13 cellular contexts compared by ENCODE assay signal in genomic region chr3:131231710-131232348, GRCh38.
DNase-seq lines count a peak whose midpoint lies in the region; ATAC-seq and TF ChIP-seq lines count a peak whose summit lies in the region.
"Had no signal": no experiment of that assay in that cellular context is flagged by ENCODE, and none has a peak within 500 bp of the region (broad histone marks: within the 10 kb centered on the region; RNA-seq: fewer than 3 reads in every experiment).

No MANE protein-coding gene starts in this region.

- H2BK120ac ChIP-seq in H9 (ENCODE audit: low read depth, low read length, poor library complexity, severe bottlenecking) = no peak overlapping the region

- no peak overlapping the region for H3K18ac ChIP-seq in H9 (ENCODE audit: insufficient read length, low read depth, low read length)

- no peak overlapping the region for H3K4ac ChIP-seq in H9 (ENCODE audit: low read depth, low read length)

- no peak for TF ChIP-seq POLR2A in uterus (IDR thresholded peaks at IDR 0.05)

- H2AFZ ChIP-seq in H9 (ENCODE audit: low read length) (no peak overlapping the region), PC-3 (ENCODE audit: low read length) (no peak overlapping the region), fibroblast of lung (ENCODE audit: low read length) (no peak overlapping the region)

- H4K91ac ChIP-seq in H9 (ENCODE audit: insufficient read length, low read depth, low read length) = no peak overlapping the region

- no peak overlapping the region for H2BK5ac ChIP-seq in H9 (ENCODE audit: insufficient read length, low read length)

- H4K20me1 ChIP-seq in BLaER1 treated with 17β-estradiol and CSF1 and Interleukin-3, amounts not matched to agents 10 nM and 100 nM = no peaks in the 10 kb centered on the region
- H4K20me1 ChIP-seq in H9 (ENCODE audit: control insufficient read depth, insufficient read depth, insufficient read length) (no peaks in the 10 kb centered on the region), PC-3 (ENCODE audit: low read length) (no peaks in the 10 kb centered on the region), fibroblast of lung (ENCODE audit: control insufficient read depth, extremely low read depth, insufficient read depth, low read length) (no peaks in the 10 kb centered on the region)

- no TSS peak for BruUV-seq in PC-3 (replicated peaks; lab: Mats Ljungman, UMichigan)

- no peak overlapping the region for H2BK15ac ChIP-seq in H9 (ENCODE audit: low read depth, low read length)

- no peak overlapping the region for H3K9ac ChIP-seq in BLaER1 treated with 17β-estradiol and CSF1 and Interleukin-3, amounts not matched to agents 10 nM and 100 nM
- H3K9ac ChIP-seq in H9 (ENCODE audit: extremely low read depth, insufficient read length, low read length) (no peak overlapping the region), PC-3 (ENCODE audit: low read length) (no peak overlapping the region), fibroblast of lung (ENCODE audit: insufficient read depth, low read length) (no peak overlapping the region)

- H3K4me3 ChIP-seq in BLaER1 treated with 17β-estradiol and CSF1 and Interleukin-3, amounts not matched to agents 10 nM and 100 nM = no peak overlapping the region
- H3K4me3 ChIP-seq in PC-3 (ENCODE audit: low read length) (no peak overlapping the region), fibroblast of lung (replicated peaks in 1 of 4; ENCODE audit: control extremely low read depth in 1 of 4, insufficient read depth in 1 of 4, low read depth in 3 of 4, low read length in 4 of 4) (no peak overlapping the region), uterus (no peak overlapping the region)
- H3K4me3 ChIP-seq: smooth muscle cell had no signal

- H3K9me3 ChIP-seq in BLaER1 treated with 17β-estradiol and CSF1 and Interleukin-3, amounts not matched to agents 10 nM and 100 nM (replicated peaks in 1 of 11) = no peaks in the 10 kb centered on the region
- no peaks in the 10 kb centered on the region for H3K9me3 ChIP-seq in H9 (ENCODE audit: control insufficient read depth, low read depth, low read length)
- no peaks in the 10 kb centered on the region for H3K9me3 ChIP-seq in PC-3 (ENCODE audit: low read length)
- H3K9me3 ChIP-seq in fibroblast of lung (ENCODE audit: control insufficient read depth, insufficient read depth, low read depth, low read length) = no peaks in the 10 kb centered on the region
- H3K9me3 ChIP-seq in uterus = no peaks in the 10 kb centered on the region

- H3K14ac ChIP-seq in H9 (ENCODE audit: insufficient read depth, low read length) = no peak overlapping the region

- H3K4me2 ChIP-seq in BLaER1 treated with 17β-estradiol and CSF1 and Interleukin-3, amounts not matched to agents 10 nM and 100 nM = peak overlapping the region in 7 of 11 experiments; percentile 7 to 55 (median 23); a peak in 12 of 22 replicates
- H3K4me2 ChIP-seq in H9 (ENCODE audit: insufficient read depth, insufficient read length, low read length) (no peak overlapping the region), PC-3 (ENCODE audit: low read length) (no peak overlapping the region), fibroblast of lung (ENCODE audit: extremely low read depth, insufficient read depth, low read length) (no peak overlapping the region)
- H3K4me2 ChIP-seq: smooth muscle cell had no signal

- H3K79me1 ChIP-seq in H9 (ENCODE audit: insufficient read depth, low read depth, low read length, poor library complexity, severe bottlenecking) = no peaks in the 10 kb centered on the region

- H3K9me3 Mint-ChIP-seq in H9 (no peaks in the 10 kb centered on the region), immature natural killer cell (peaks cover 0 to 1% (median 0%) of the 10 kb centered on the region in 6 donors)
- H3K9me3 Mint-ChIP-seq: dendritic cell treated with granulocyte-macrophage colony-stimulating factor and Interleukin-4, amounts not matched to agents 40 ng/mL and 50 ng/mL, for 4 days had no signal

- POLR2A ChIA-PET in PC-3 (lab: Charles Lee; ENCODE audit: unreplicated experiment) = no interaction called here

- no peak overlapping the region for H3K56ac ChIP-seq in H9 (ENCODE audit: insufficient read length, low read depth, low read length)

- H3K79me2 ChIP-seq in H9 (ENCODE audit: insufficient read depth, low read length) (no peaks in the 10 kb centered on the region), PC-3 (ENCODE audit: low read length) (no peaks in the 10 kb centered on the region), fibroblast of lung (ENCODE audit: control insufficient read depth, insufficient read depth, low read length) (no peaks in the 10 kb centered on the region)

- H3K4me3 Mint-ChIP-seq in H9 (no peak overlapping the region), immature natural killer cell (no peak overlapping the region)
- H3K4me3 Mint-ChIP-seq: dendritic cell treated with granulocyte-macrophage colony-stimulating factor and Interleukin-4, amounts not matched to agents 40 ng/mL and 50 ng/mL, for 4 days had no signal

- DNase-seq in H9 = no peak
- DNase-seq in PC-3 = peak; percentile 49
- peak; percentile 36 to 52 for DNase-seq in fibroblast of lung (ENCODE audit: low read depth in 2 of 2)
- DNase-seq in OCI-M2 (lab: John Stamatoyannopoulos, UW; ENCODE audit: unreplicated experiment) = no peak
- DNase-seq in ecto neural progenitor cell (ENCODE audit: low spot score) = no peak
- DNase-seq in immature natural killer cell = no peak
- DNase-seq in uterus = no peak
- DNase-seq: activated naive CD4-positive, alpha-beta T cell treated with Interleukin-2 at 50 U/mL for 16 hours; hypothalamus; NCI-H1694 treated with DMSO at 0.1 percent for 48 hours had no signal

- H3K23me2 ChIP-seq in H9 (ENCODE audit: insufficient read length, low read depth, low read length, poor library complexity, severe bottlenecking) = no peaks in the 10 kb centered on the region

- CTCF ChIA-PET in PC-3 (lab: Charles Lee) = no interaction called here

- intact Hi-C loops in PC-3 (cut with micrococcal nuclease) (loop anchor here (5.0 to 10.0 kb wide), 3 partner anchors 153 to 795 kb away; partner anchors contain the start of gene NUDT16), uterus (cut with DNase I; ENCODE audit: low total_unique reads) (no loop called here)

- no CpG with 5 or more reads among the region's 3 CpGs for WGBS in H9 (ENCODE audit: extremely low coverage, insufficient read length, low lambda C conversion rate)

- peaks cover 0 to 5% of the 10 kb centered on the region in 2 experiments; a peak in 2 of 4 replicates for H3K4me1 Mint-ChIP-seq in H9
- H3K4me1 Mint-ChIP-seq in immature natural killer cell = no peaks in the 10 kb centered on the region

- no peak overlapping the region for H4K8ac ChIP-seq in H9 (replicated peaks; ENCODE audit: insufficient read length, low read depth, low read length)

- H3K27me3 Mint-ChIP-seq in H9 (ENCODE audit: low read depth) (no peaks in the 10 kb centered on the region), immature natural killer cell (ENCODE audit: low read depth in 3 of 3) (peaks cover 0 to 2% (median 2%) of the 10 kb centered on the region in 3 donors)
- H3K27me3 Mint-ChIP-seq: dendritic cell treated with granulocyte-macrophage colony-stimulating factor and Interleukin-4, amounts not matched to agents 40 ng/mL and 50 ng/mL, for 4 days had no signal

- H3K9me2 ChIP-seq in PC-3 (replicated peaks; ENCODE audit: low read length) = no peaks in the 10 kb centered on the region

- no peaks in the 10 kb centered on the region for H3K27me3 ChIP-seq in BLaER1 treated with 17β-estradiol and CSF1 and Interleukin-3, amounts not matched to agents 10 nM and 100 nM
- no peaks in the 10 kb centered on the region for H3K27me3 ChIP-seq in H9 (ENCODE audit: insufficient read depth, low read length)
- H3K27me3 ChIP-seq in PC-3 (ENCODE audit: low read length) = no peaks in the 10 kb centered on the region
- H3K27me3 ChIP-seq in fibroblast of lung (ENCODE audit: control insufficient read depth, insufficient read depth, low read length) = no peaks in the 10 kb centered on the region
- H3K27me3 ChIP-seq in uterus = no peaks in the 10 kb centered on the region

- H3F3A ChIP-seq in PC-3 (ENCODE audit: low read length, unreplicated experiment) = no peaks in the 10 kb centered on the region

- TF ChIP-seq CTCF in H9 (conservative IDR thresholded peaks at IDR 0.05) (peak; percentile 26; the same call in 2 of the 3 replicates), PC-3 (conservative IDR thresholded peaks at IDR 0.05; ENCODE audit: low read depth, low read length) (peak; percentile 41), fibroblast of lung (conservative IDR thresholded peaks at IDR 0.05 in 1 of 2, IDR thresholded peaks at IDR 0.05 in 1 of 2; ENCODE audit: low read depth in 1 of 2, low read length in 2 of 2) (peak in 1 of 2 donors; percentile 13), uterus (IDR thresholded peaks at IDR 0.05) (no peak)

- H2BK20ac ChIP-seq in H9 (ENCODE audit: low read depth, low read length, poor library complexity, severe bottlenecking) = no peak overlapping the region

- no peak overlapping the region for H4K5ac ChIP-seq in H9 (ENCODE audit: insufficient read length, low read depth, low read length)

- no peak overlapping the region for H3T11ph ChIP-seq in H9 (ENCODE audit: low read length)

- H2BK12ac ChIP-seq in H9 (ENCODE audit: insufficient read length, low read depth, low read length) = no peak overlapping the region

- H3K4me1 ChIP-seq in BLaER1 treated with 17β-estradiol and CSF1 and Interleukin-3, amounts not matched to agents 10 nM and 100 nM = peaks cover 0 to 16% (median 14%) of the 10 kb centered on the region in 10 experiments; a peak in 13 of 20 replicates
- H3K4me1 ChIP-seq in H9 (ENCODE audit: insufficient read depth, low read length) = no peaks in the 10 kb centered on the region
- no peaks in the 10 kb centered on the region for H3K4me1 ChIP-seq in PC-3 (ENCODE audit: insufficient read depth, low read length)
- H3K4me1 ChIP-seq in fibroblast of lung (ENCODE audit: control insufficient read depth, extremely low read depth, insufficient read depth, low read length) = no peaks in the 10 kb centered on the region
- H3K4me1 ChIP-seq in uterus = no peaks in the 10 kb centered on the region

- H3K36me3 Mint-ChIP-seq in H9 (ENCODE audit: insufficient read depth in 1 of 3, low read depth in 3 of 3) = no peaks in the 10 kb centered on the region
- no peaks in the 10 kb centered on the region for H3K36me3 Mint-ChIP-seq in immature natural killer cell

- H3K27ac ChIP-seq in BLaER1 treated with 17β-estradiol and CSF1 and Interleukin-3, amounts not matched to agents 10 nM and 100 nM = no peak overlapping the region
- H3K27ac ChIP-seq in H9 (ENCODE audit: insufficient read length, low read depth, low read length) (no peak overlapping the region), PC-3 (ENCODE audit: low read length) (no peak overlapping the region), fibroblast of lung (ENCODE audit: insufficient read depth, low read length) (no peak overlapping the region), uterus (no peak overlapping the region)

- no peak overlapping the region for H3K23ac ChIP-seq in H9 (ENCODE audit: insufficient read length, low read depth, low read length)

- H2AK5ac ChIP-seq in H9 (ENCODE audit: insufficient read length, low read length) = no peak overlapping the region

- H3K27ac Mint-ChIP-seq in H9 (no peak overlapping the region), immature natural killer cell (no peak overlapping the region)
- H3K27ac Mint-ChIP-seq: dendritic cell treated with granulocyte-macrophage colony-stimulating factor and Interleukin-4, amounts not matched to agents 40 ng/mL and 50 ng/mL, for 4 days had no signal

- H3K36me3 ChIP-seq in BLaER1 treated with 17β-estradiol and CSF1 and Interleukin-3, amounts not matched to agents 10 nM and 100 nM = no peaks in the 10 kb centered on the region
- H3K36me3 ChIP-seq in PC-3 (ENCODE audit: low read depth, low read length) (no peaks in the 10 kb centered on the region), fibroblast of lung (ENCODE audit: control insufficient read depth, insufficient read depth, low read length) (no peaks in the 10 kb centered on the region), uterus (no peaks in the 10 kb centered on the region)

- peak; percentile 59 for ATAC-seq in PC-3

Comparison
In these comparisons a context has a peak if more than half of its experiments do, and no peak if none do; other contexts are left out.
1. H3K4me2 ChIP-seq: peak in BLaER1 treated with 17β-estradiol and CSF1 and Interleukin-3, amounts not matched to agents 10 nM and 100 nM (7 of 11); none in H9 (single experiment), PC-3 (single experiment) and fibroblast of lung (single experiment).
2. DNase-seq: peak in PC-3 (single experiment) and fibroblast of lung (2 of 2); none in H9 (single experiment), OCI-M2 (single experiment), ecto neural progenitor cell (single experiment), immature natural killer cell (0 of 3) and uterus (0 of 2).
3. CTCF ChIP-seq: peak in H9 (single experiment) and PC-3 (single experiment); none in uterus (0 of 4).